ENCODE assay signal across 8 cellular contexts in genomic region chr11:117178210-117179034, GRCh38. TPM values are rescaled to one million over a fixed set of nuclear protein-coding genes. Genes with fewer than 3 reads are reported as not detected.
DNase-seq lines count a peak whose midpoint lies in the region; ATAC-seq, FAIRE-seq and TF ChIP-seq lines count a peak whose summit lies in the region.

TSS of gene SIDT2 (plus strand) at chr11:117178743. CDS start at chr11:117179264, 521 bp downstream.

- peak within 1 kb of the TSS; percentile 91 for H3K9ac ChIP-seq in IMR-90 (ENCODE audit: low read depth, low read length)

- TF ChIP-seq POLR2A in IMR-90 (IDR thresholded peaks at IDR 0.05; ENCODE audit: low read depth, low read length) = peak; percentile 83

- no peak for FAIRE-seq in D721Med (lab: Jason Lieb, UNC)

- intact Hi-C loops in IMR-90 (cut with micrococcal nuclease) = loop anchor here (1.0 kb wide), 1 partner anchor 33 kb away; no protein-coding TSS in a partner anchor

- peak within 1 kb of the TSS; percentile 88 for H2AK5ac ChIP-seq in IMR-90 (ENCODE audit: low read depth, low read length)

- peak within 1 kb of the TSS; percentile 81 to 96 for H4K8ac ChIP-seq in IMR-90 (ENCODE audit: low read depth in 2 of 2, low read length in 2 of 2)

- dilution Hi-C loops in IMR-90 (cut with HindIII; ENCODE audit: low sequenced_read_pairs, unreplicated experiment) = no loop called here

- in situ Hi-C loops in IMR-90 (cut with MboI; ENCODE audit: low sequenced_read_pairs) = no loop called here

- H3K36me3 ChIP-seq in IMR-90 (ENCODE audit: control insufficient read depth, insufficient read depth, low read length) = peaks cover 11% of the 10 kb centered on the region

- H4K20me1 ChIP-seq in IMR-90 (ENCODE audit: insufficient read depth, low read length) = no peaks in the 10 kb centered on the region; the same call in none of the 2 replicates

- peak within 1 kb of the TSS; percentile 89 for H3K4ac ChIP-seq in IMR-90 (ENCODE audit: low read depth, low read length)

- peak within 1 kb of the TSS; percentile 93 for H3K23ac ChIP-seq in IMR-90 (ENCODE audit: low read depth, low read length)

- peaks cover 13% of the 10 kb centered on the region for H3K4me1 ChIP-seq in IMR-90 (ENCODE audit: control insufficient read depth, insufficient read depth, low read length)

- POLR2A ChIA-PET in IMR-90 (lab: Charles Lee; ENCODE audit: unreplicated experiment) = interaction anchor here (0.5 to 1.6 kb wide), 5 partner anchors 21 to 116 kb away, joined by 3 to 14 read pairs (median 3); partner anchors contain the start of gene PAFAH1B2

- H2BK120ac ChIP-seq in IMR-90 (ENCODE audit: low read depth, low read length) = peak within 1 kb of the TSS; percentile 87

- TF ChIP-seq RAD21 in IMR-90 (IDR thresholded peaks at IDR 0.05; ENCODE audit: low read length) = no peak

- peak within 1 kb of the TSS; percentile 92 for H2AFZ ChIP-seq in IMR-90 (replicated peaks; ENCODE audit: low read length, poor library complexity)

- H4K5ac ChIP-seq in IMR-90 (ENCODE audit: low read depth, low read length) = peak within 1 kb of the TSS; percentile 28

- peak within 1 kb of the TSS; percentile 87 for H3K4me3 ChIP-seq in IMR-90 (ENCODE audit: insufficient read depth, low read depth, low read length)

- CTCF ChIA-PET in IMR-90 (lab: Yijun Ruan, JAX) = no interaction called here

- no peak for TF ChIP-seq CTCF in D721Med (IDR thresholded peaks at IDR 0.05; ENCODE audit: insufficient read depth, missing control alignments)
- no peak for TF ChIP-seq CTCF in IMR-90 (conservative IDR thresholded peaks at IDR 0.05; ENCODE audit: low read depth, low read length)

- 30% methylated on average over 2 of the region's 51 CpGs; no CpG with 5 or more reads in 1 of the 2 experiments for WGBS in IMR-90 (ENCODE audit: extremely low coverage in 2 of 2, insufficient read length in 1 of 2), 2 experiments

- peak within 1 kb of the TSS; percentile 88 for H2BK5ac ChIP-seq in IMR-90 (ENCODE audit: low read depth, low read length, poor library complexity, severe bottlenecking)

- H3K4me2 ChIP-seq in IMR-90 (ENCODE audit: low read depth, low read length) = peak within 1 kb of the TSS; percentile 86

- H2AK9ac ChIP-seq in IMR-90 (replicated peaks; ENCODE audit: low read depth, low read length, poor library complexity) = peak within 1 kb of the TSS; percentile 78

- H3K27me3 ChIP-seq in IMR-90 (ENCODE audit: control insufficient read depth, insufficient read depth, low read length) = no peaks in the 10 kb centered on the region

- H3K14ac ChIP-seq in IMR-90 (replicated peaks; ENCODE audit: low read depth, low read length) = peak within 1 kb of the TSS; percentile 91

- H3K9me3 ChIP-seq in IMR-90 (ENCODE audit: control insufficient read depth, insufficient read depth, low read length) = no peaks in the 10 kb centered on the region

- H3K9me1 ChIP-seq in IMR-90 (ENCODE audit: insufficient read depth, low read length) = peaks cover 9% of the 10 kb centered on the region

- ATAC-seq in GM21526 (IDR thresholded peaks at IDR 0.05; ENCODE audit: low FRiP score, unreplicated experiment) = peak; percentile 92
- ATAC-seq in IMR-90 (ENCODE audit: low read depth) = peak; percentile 92

- H2BK20ac ChIP-seq in IMR-90 (ENCODE audit: low read depth, low read length) = peak within 1 kb of the TSS; percentile 90

- peak within 1 kb of the TSS; percentile 74 for H3K18ac ChIP-seq in IMR-90 (ENCODE audit: low read depth, low read length)

- peak within 1 kb of the TSS; percentile 85 for H3K56ac ChIP-seq in IMR-90 (ENCODE audit: extremely low read depth, insufficient read depth, low read length)

- peak within 1 kb of the TSS; percentile 93 for H3K27ac ChIP-seq in IMR-90 (ENCODE audit: insufficient read depth, low read length)

- peak within 1 kb of the TSS; percentile 90; the same call in 2 of the 3 replicates for H2BK15ac ChIP-seq in IMR-90 (ENCODE audit: low read depth, low read length)

- H4K91ac ChIP-seq in IMR-90 (ENCODE audit: insufficient read depth, low read depth, low read length) = peak within 1 kb of the TSS; percentile 86

- no TSS peak for BruUV-seq in IMR-90 (replicated peaks; lab: Mats Ljungman, UMichigan)

- H3K79me1 ChIP-seq in IMR-90 (ENCODE audit: low read depth in 1 of 2, low read length in 2 of 2) = peaks cover 21 to 44% of the 10 kb centered on the region in 2 experiments

- DNase-seq in D721Med (ENCODE audit: insufficient read length, low spot score) (peak; percentile 89), IMR-90 (peak; percentile 92), OCI-M1 (lab: John Stamatoyannopoulos, UW) (peak; percentile 98), activated T-cell treated with anti-CD3 and anti-CD28 coated beads for 24 hours (ENCODE audit: low read depth) (peak; percentile 84), epidermal melanocyte (ENCODE audit: insufficient read length, low spot score) (peak; percentile 88), middle frontal gyrus (ENCODE audit: extremely low spot score, low spot score) (peak; percentile 95)
- peak; percentile 84 to 89 for DNase-seq in stimulated activated CD8-positive, alpha-beta memory T cell treated with anti-CD3 and anti-CD28 coated beads, Interleukin-2, amount 100 ng/mL, for 48 hours (ENCODE audit: low read depth in 2 of 2)

TF ChIP-seq in IMR-90, 13 proteins besides CTCF, POLR2A, EP300 and RAD21:
- TF ChIP-seq NFE2L2 (IDR thresholded peaks at IDR 0.05; ENCODE audit: low read depth, low read length) (no peak), RCOR1 (IDR thresholded peaks at IDR 0.05; ENCODE audit: insufficient replicate concordance, low read length) (no peak), BHLHE40 (IDR thresholded peaks at IDR 0.05; ENCODE audit: low read depth, low read length) (peak; percentile 32; the same call in 1 of the 2 replicates), MAZ (IDR thresholded peaks at IDR 0.05; ENCODE audit: borderline replicate concordance, low read depth, low read length) (peak; percentile 94), MXI1 (IDR thresholded peaks at IDR 0.05; ENCODE audit: borderline replicate concordance, low read depth, low read length) (peak; percentile 86), SMC3 (IDR thresholded peaks at IDR 0.05; ENCODE audit: low read depth, low read length) (no peak), FOS (IDR thresholded peaks at IDR 0.05; ENCODE audit: low read depth, low read length) (peak; percentile 25; the same call in 1 of the 2 replicates), CEBPB (IDR thresholded peaks at IDR 0.05; ENCODE audit: low read depth, low read length) (no peak), RFX5 (IDR thresholded peaks at IDR 0.05; ENCODE audit: low read depth, low read length) (no peak)
- TF ChIP-seq, protein P1, sequence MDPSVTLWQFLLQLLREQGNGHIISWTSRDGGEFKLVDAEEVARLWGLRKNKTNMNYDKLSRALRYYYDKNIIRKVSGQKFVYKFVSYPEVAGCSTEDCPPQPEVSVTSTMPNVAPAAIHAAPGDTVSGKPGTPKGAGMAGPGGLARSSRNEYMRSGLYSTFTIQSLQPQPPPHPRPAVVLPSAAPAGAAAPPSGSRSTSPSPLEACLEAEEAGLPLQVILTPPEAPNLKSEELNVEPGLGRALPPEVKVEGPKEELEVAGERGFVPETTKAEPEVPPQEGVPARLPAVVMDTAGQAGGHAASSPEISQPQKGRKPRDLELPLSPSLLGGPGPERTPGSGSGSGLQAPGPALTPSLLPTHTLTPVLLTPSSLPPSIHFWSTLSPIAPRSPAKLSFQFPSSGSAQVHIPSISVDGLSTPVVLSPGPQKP (IDR thresholded peaks at IDR 0.05; ENCODE audit: borderline replicate concordance, low read depth, low read length) = no peak
- TF ChIP-seq, protein P2, sequence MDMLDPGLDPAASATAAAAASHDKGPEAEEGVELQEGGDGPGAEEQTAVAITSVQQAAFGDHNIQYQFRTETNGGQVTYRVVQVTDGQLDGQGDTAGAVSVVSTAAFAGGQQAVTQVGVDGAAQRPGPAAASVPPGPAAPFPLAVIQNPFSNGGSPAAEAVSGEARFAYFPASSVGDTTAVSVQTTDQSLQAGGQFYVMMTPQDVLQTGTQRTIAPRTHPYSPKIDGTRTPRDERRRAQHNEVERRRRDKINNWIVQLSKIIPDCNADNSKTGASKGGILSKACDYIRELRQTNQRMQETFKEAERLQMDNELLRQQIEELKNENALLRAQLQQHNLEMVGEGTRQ (IDR thresholded peaks at IDR 0.05; ENCODE audit: low read depth, low read length) = no peak

RNA-seq across cellular contexts. Expression of gene SIDT2, which starts in this region (rescaled TPM):
- total RNA-seq in IMR-90 (2012; rRNA removed) = 6.7 and 7.3 TPM in 2 replicates
- 29.7 and 30.3 TPM in 2 replicates for polyA plus RNA-seq in IMR-90 (2012; rRNA removed)
- 13.2 and 30.9 TPM in 2 replicates for polyA plus RNA-seq in IMR-90 (2012; cell fraction: cytosol; rRNA removed)
- polyA plus RNA-seq in IMR-90 (2012; cell fraction: nucleus; rRNA removed; ENCODE audit: low replicate concordance) = 68.9 and 117 TPM in 2 replicates

Comparison
In these comparisons a context has a peak if more than half of its experiments do, and no peak if none do; other contexts are left out.
1. Peak in every context shown above with its lines: DNase-seq, ATAC-seq, H3K4me3 ChIP-seq and H3K27ac ChIP-seq.